Comparison of ENCODE assay signal across 11 cellular contexts in the genomic region with DNA sequence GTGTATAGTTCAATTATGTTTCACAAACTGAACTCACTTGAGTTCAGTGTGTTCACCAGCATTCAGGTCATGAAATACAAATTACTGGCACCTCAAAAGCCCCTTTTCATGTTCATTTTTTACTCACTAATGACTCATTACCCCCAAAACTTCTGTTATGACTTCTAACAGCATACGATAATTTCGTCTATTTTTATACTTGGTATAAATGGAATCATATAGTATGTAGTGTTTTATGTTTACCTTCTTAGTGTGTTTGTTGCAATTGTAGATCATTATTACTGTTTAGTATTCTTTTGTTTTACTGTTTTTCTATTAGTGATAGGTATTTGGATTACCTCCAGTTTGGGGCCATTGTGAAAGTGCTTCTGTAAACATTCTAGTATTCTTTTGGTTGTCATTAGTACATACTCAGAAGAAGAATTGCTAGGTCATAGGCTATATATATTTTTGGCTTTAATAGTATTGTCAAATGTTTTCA.
DNase-seq lines count a peak whose midpoint lies in the region; ATAC-seq and TF ChIP-seq lines count a peak whose summit lies in the region.
"Had no signal": no experiment of that assay in that cellular context is flagged by ENCODE, and none has a peak within 500 bp of the region (broad histone marks: within the 10 kb centered on the region; RNA-seq: fewer than 3 reads in every experiment).

No MANE protein-coding gene starts in this region.

- DNase-seq in GM06990 (ENCODE audit: extremely low read depth, insufficient read length) (peak; percentile 22), HuH-7 (ENCODE audit: low spot score) (no peak), caudate nucleus (lab: John Stamatoyannopoulos, UW) (no peak), NCI-H1694 treated with DMSO at 0.1 percent for 48 hours (lab: John Stamatoyannopoulos, UW) (no peak), germinal center (ENCODE audit: low spot score) (no peak)
- DNase-seq: amniotic stem cell, NCI-H2227 treated with DMSO at 0.1 percent for 48 hours, stomach had no signal

- no peak for TF ChIP-seq CTCF in GM06990 (IDR thresholded peaks at IDR 0.05; ENCODE audit: insufficient read depth, low read length, poor library complexity, severe bottlenecking)

- H3K27ac ChIP-seq in caudate nucleus (ENCODE audit: low read depth, low read length) = no peak overlapping the region
- H3K27ac ChIP-seq: stomach had no signal

- H3K4me3 ChIP-seq in GM06990 (replicated peaks; ENCODE audit: low read depth, low read length) = no peak overlapping the region
- H3K4me3 ChIP-seq: stomach had no signal

- ATAC-seq in GM18861 (IDR thresholded peaks at IDR 0.05; ENCODE audit: unreplicated experiment) = peak; percentile 75
- ATAC-seq in HG02610 (IDR thresholded peaks at IDR 0.05; ENCODE audit: unreplicated experiment) = peak; percentile 89
- peak; percentile 73 for ATAC-seq in HG03442 (IDR thresholded peaks at IDR 0.05; ENCODE audit: unreplicated experiment)

- no peaks in the 10 kb centered on the region for H3K36me3 ChIP-seq in GM06990 (ENCODE audit: control insufficient read depth, insufficient read depth, low read length)
- H3K36me3 ChIP-seq: stomach had no signal

- no peaks in the 10 kb centered on the region for H3K27me3 ChIP-seq in GM06990 (replicated peaks; ENCODE audit: control insufficient read depth, insufficient read depth, low read length)
- H3K27me3 ChIP-seq: stomach had no signal
